8 cellular contexts compared by ENCODE assay signal in genomic region chr15:72785452-72786243, GRCh38. TPM values are rescaled to one million over a fixed set of nuclear protein-coding genes. Genes with fewer than 3 reads are reported as not detected.
DNase-seq lines count a peak whose midpoint lies in the region; ATAC-seq and TF ChIP-seq lines count a peak whose summit lies in the region.

No MANE protein-coding gene starts in this region.

- H3K4me2 ChIP-seq in BLaER1 (peak overlapping the region; percentile 85; the same call in 1 of the 2 replicates), SU-DHL-6 (ENCODE audit: low read depth, low read length, poor library complexity, severe bottlenecking) (no peak overlapping the region)

- peaks cover 12% of the 10 kb centered on the region for H3K4me1 Mint-ChIP-seq in Calu3 (ENCODE audit: low read depth, unreplicated experiment)

- ATAC-seq in HG02623 (IDR thresholded peaks at IDR 0.05; ENCODE audit: unreplicated experiment), result no peak
- ATAC-seq in GM18907 (IDR thresholded peaks at IDR 0.05; ENCODE audit: unreplicated experiment), result no peak

- H3K27me3 ChIP-seq in BLaER1 (no peaks in the 10 kb centered on the region), SU-DHL-6 (ENCODE audit: low read length) (no peaks in the 10 kb centered on the region), brain microvascular endothelial cell (replicated peaks) (no peaks in the 10 kb centered on the region), rectal smooth muscle tissue (ENCODE audit: control insufficient read depth, insufficient read depth, low read length) (no peaks in the 10 kb centered on the region)

- no peaks in the 10 kb centered on the region for H3K9me2 ChIP-seq in SU-DHL-6 (replicated peaks; ENCODE audit: insufficient read depth, low read length)

- 0 out of 2 replicates have a peak overlapping the region, but pooled peaks have one; percentile 20 for H3K27ac ChIP-seq in BLaER1
- H3K27ac ChIP-seq in SU-DHL-6 (ENCODE audit: low read depth, low read length), result no peak overlapping the region
- peak overlapping the region; percentile 7 for H3K27ac ChIP-seq in brain microvascular endothelial cell
- peak overlapping the region; percentile 88 for H3K27ac ChIP-seq in rectal smooth muscle tissue (ENCODE audit: low read depth, low read length)

- DNase-seq in brain microvascular endothelial cell (peak; percentile 66), Calu3 (no peak), 8988T (no peak)

- BruUV-seq in Calu3 (replicated peaks; lab: Mats Ljungman, UMichigan), result no TSS peak

- CTCF ChIA-PET in Calu3 (lab: Charles Lee), result no interaction called here

- H3K36me3 ChIP-seq in BLaER1 (peaks cover 14% of the 10 kb centered on the region), SU-DHL-6 (ENCODE audit: low read length) (no peaks in the 10 kb centered on the region; the same call in 1 of the 2 replicates), brain microvascular endothelial cell (replicated peaks) (no peaks in the 10 kb centered on the region), rectal smooth muscle tissue (ENCODE audit: control insufficient read depth, insufficient read depth, low read length) (peaks cover 2% of the 10 kb centered on the region)

- intact Hi-C loops in Calu3 (cut with micrococcal nuclease; ENCODE audit: unreplicated experiment), result no loop called here

- H3K36me3 Mint-ChIP-seq in Calu3 (ENCODE audit: insufficient read depth, unreplicated experiment), result peaks cover 24% of the 10 kb centered on the region

- peak overlapping the region; percentile 28 for H2AFZ ChIP-seq in SU-DHL-6 (ENCODE audit: low read depth, low read length, severe bottlenecking)

- no peak overlapping the region for H3K4me3 ChIP-seq in BLaER1
- H3K4me3 ChIP-seq in SU-DHL-6 (ENCODE audit: insufficient read depth, low read length, poor library complexity, severe bottlenecking), result no peak overlapping the region
- no peak overlapping the region for H3K4me3 ChIP-seq in brain microvascular endothelial cell (ENCODE audit: low read depth, low read length)
- no peak overlapping the region for H3K4me3 ChIP-seq in rectal smooth muscle tissue (ENCODE audit: low read length)

- H3K4me1 ChIP-seq in BLaER1 (peaks cover 38% of the 10 kb centered on the region), rectal smooth muscle tissue (ENCODE audit: control insufficient read depth, insufficient read depth, low read length) (peaks cover 12% of the 10 kb centered on the region)

- H3K9me3 Mint-ChIP-seq in Calu3 (ENCODE audit: low read depth, unreplicated experiment), result no peaks in the 10 kb centered on the region

- H3K27me3 Mint-ChIP-seq in Calu3 (ENCODE audit: unreplicated experiment), result peaks cover 27% of the 10 kb centered on the region

- peaks cover 28% of the 10 kb centered on the region for H3K79me2 ChIP-seq in SU-DHL-6 (ENCODE audit: insufficient read depth, low read length)

- TF ChIP-seq CTCF in SU-DHL-6 (IDR thresholded peaks at IDR 0.05; ENCODE audit: insufficient read depth, low read length, poor library complexity, severe bottlenecking) (no peak), brain microvascular endothelial cell (IDR thresholded peaks at IDR 0.05; ENCODE audit: low read depth, low read length, missing control alignments) (no peak), Calu3 (IDR thresholded peaks at IDR 0.05; ENCODE audit: unreplicated experiment) (no peak)

- no peak overlapping the region for H3K4me3 Mint-ChIP-seq in Calu3 (ENCODE audit: low read depth, unreplicated experiment)

- no peaks in the 10 kb centered on the region for H3F3A ChIP-seq in SU-DHL-6 (ENCODE audit: insufficient read depth)

- H3K9me3 ChIP-seq in BLaER1 (no peaks in the 10 kb centered on the region), SU-DHL-6 (ENCODE audit: insufficient read depth, low read length) (no peaks in the 10 kb centered on the region)

- H4K20me1 ChIP-seq in BLaER1 (peaks cover 21% of the 10 kb centered on the region), SU-DHL-6 (ENCODE audit: low read depth, low read length) (no peaks in the 10 kb centered on the region)

- H3K27ac Mint-ChIP-seq in Calu3 (ENCODE audit: unreplicated experiment), result no peak overlapping the region

- no peak overlapping the region for H3K9ac ChIP-seq in BLaER1
- no peak overlapping the region for H3K9ac ChIP-seq in SU-DHL-6 (ENCODE audit: low read length)
- H3K9ac ChIP-seq in rectal smooth muscle tissue (ENCODE audit: low read length), result no peak overlapping the region

- in situ Hi-C loops in brain microvascular endothelial cell (cut with HindIII; ENCODE audit: low pct_ligation_motif_present, low sequenced_read_pairs), result no loop called here

RNA-seq across cellular contexts. Expression of gene ADPGK, which starts 2.1 kb away (rescaled TPM):
- total RNA-seq in Calu3 (2022), result 82.7 and 84.4 TPM in 2 replicates
